Comparison of ENCODE assay signal across 1 cellular context in genomic region chr2:112764071-112765044, GRCh38.
A peak's percentile ranks its signal among the peaks of the same experiment; 100 is the strongest.
TF ChIP-seq lines count a peak whose summit lies in the region.

TSS of gene CKAP2L (minus strand) at chr2:112764609. CDS start at chr2:112764598, 11 bp downstream.

TF ChIP-seq in H1, 55 proteins besides CTCF, POLR2A, EP300 and RAD21 (continued from another document):
- TF ChIP-seq BCL11A (IDR thresholded peaks at IDR 0.05; ENCODE audit: low read depth in 2 of 2, low read length in 2 of 2): no peak
- no peak for TF ChIP-seq RFX5 (IDR thresholded peaks at IDR 0.05; ENCODE audit: borderline replicate concordance, low read depth, low read length)
- TF ChIP-seq CHD2 (IDR thresholded peaks at IDR 0.05; ENCODE audit: low read length): peak; percentile 60
- TF ChIP-seq EGR1 (IDR thresholded peaks at IDR 0.05; ENCODE audit: borderline replicate concordance, low read depth, low read length): no peak
- TF ChIP-seq CBX5 (IDR thresholded peaks at IDR 0.05; ENCODE audit: low read depth, low read length): no peak
- peak; percentile 46 to 97; a peak in 2 of 4 replicates for TF ChIP-seq HDAC2 (IDR thresholded peaks at IDR 0.05; ENCODE audit: borderline replicate concordance in 1 of 2, low read depth in 2 of 2, low read length in 2 of 2)
- peak; percentile 93 for TF ChIP-seq KDM4A (IDR thresholded peaks at IDR 0.05; ENCODE audit: low read depth, low read length, severe bottlenecking)
